In genomic region chr4:88792268-88792781, GRCh38 we compare ENCODE assay signal across 8 cellular contexts.
A peak's percentile ranks its signal among the peaks of the same experiment; 100 is the strongest.
DNase-seq lines count a peak whose midpoint lies in the region; ATAC-seq, FAIRE-seq and TF ChIP-seq lines count a peak whose summit lies in the region.

No MANE protein-coding gene starts in this region.

- no peak overlapping the region for H3K4me3 ChIP-seq in A549
- no peak overlapping the region for H3K4me3 ChIP-seq in body of pancreas
- H3K4me3 ChIP-seq in osteoblast (ENCODE audit: insufficient read depth, low read length): no peak overlapping the region

- intact Hi-C loops in body of pancreas (cut with DNase I): no loop called here

- no peak for FAIRE-seq in A549 (lab: Jason Lieb, UNC)
- FAIRE-seq in GM19239 (lab: Jason Lieb, UNC): peak; percentile 72

- ATAC-seq in A549 (peak; percentile 68 to 78; a peak in 5 of 6 replicates), HG03354 (IDR thresholded peaks at IDR 0.05; ENCODE audit: poor library complexity, severe bottlenecking, unreplicated experiment) (peak; percentile 92), body of pancreas (peak; percentile 69), GM19035 (IDR thresholded peaks at IDR 0.05; ENCODE audit: unreplicated experiment) (no peak)

- WGBS in A549 (ENCODE audit: missing lambda C conversion rate): 27% methylated on average over 1 of the region's 1 CpG
- WGBS in body of pancreas, 2 donors: 40 to 56% methylated on average over 1 of the region's 1 CpG

- peak overlapping the region; percentile 50; the same call in 2 of the 3 replicates for H3K4me2 ChIP-seq in A549
- peak overlapping the region; percentile 20 for H3K4me2 ChIP-seq in osteoblast (ENCODE audit: insufficient read depth, low read length)

- H3K4me1 ChIP-seq in A549: peaks cover 14% of the 10 kb centered on the region
- H3K4me1 ChIP-seq in body of pancreas: peaks cover 12% of the 10 kb centered on the region
- peaks cover 24% of the 10 kb centered on the region for H3K4me1 ChIP-seq in osteoblast (ENCODE audit: insufficient read depth, low read length)

- POLR2A ChIA-PET in A549 (lab: Yijun Ruan, JAX): interaction anchor here (1.1 kb wide), 1 partner anchor 269 kb away, joined by 3 read pairs; the partner anchor contains the start of gene PYURF

- no peak for TF ChIP-seq EP300 in A549 (IDR thresholded peaks at IDR 0.05)

- no peak for TF ChIP-seq RAD21 in A549 (conservative IDR thresholded peaks at IDR 0.05 in 1 of 2, IDR thresholded peaks at IDR 0.05 in 1 of 2)

- TF ChIP-seq POLR2A in A549 (IDR thresholded peaks at IDR 0.05; ENCODE audit: low read length): no peak
- no peak for TF ChIP-seq POLR2A in body of pancreas (IDR thresholded peaks at IDR 0.05)

- DNase-seq in A549 (ENCODE audit: low read depth in 1 of 2, low spot score in 1 of 2) (peak; percentile 5 to 9), GM19239 (ENCODE audit: insufficient read length, low spot score) (no peak), body of pancreas (no peak), osteoblast (ENCODE audit: insufficient read length, low spot score, missing footprints) (peak; percentile 53), DMS 273 treated with DMSO at 0.1 percent for 48 hours (lab: John Stamatoyannopoulos, UW) (no peak), cerebellar cortex (ENCODE audit: low spot score) (no peak)

- CTCF ChIA-PET in A549 (lab: Yijun Ruan, JAX): interaction anchor here (1.7 kb wide), 1 partner anchor 253 kb away, joined by 3 read pairs; no protein-coding TSS in a partner anchor

- H3K36me3 ChIP-seq in body of pancreas (replicated peaks in 1 of 2; ENCODE audit: insufficient read depth in 1 of 2, low read depth in 2 of 2) (peaks cover 0 to under 1% of the 10 kb centered on the region in 2 donors), osteoblast (ENCODE audit: insufficient read depth, low read length) (peaks cover 4% of the 10 kb centered on the region)

- H3K27me3 ChIP-seq in body of pancreas (no peaks in the 10 kb centered on the region), osteoblast (ENCODE audit: insufficient read depth, low read length) (no peaks in the 10 kb centered on the region)

- no peaks in the 10 kb centered on the region for H3K79me2 ChIP-seq in osteoblast (ENCODE audit: insufficient read depth, low read length)

- no peaks in the 10 kb centered on the region for H4K20me1 ChIP-seq in osteoblast (ENCODE audit: insufficient read depth, low read length)

- H2AFZ ChIP-seq in osteoblast (ENCODE audit: low read length): no peak overlapping the region

- TF ChIP-seq CTCF in A549 (IDR thresholded peaks at IDR 0.05) (no peak), body of pancreas (IDR thresholded peaks at IDR 0.05) (no peak), osteoblast (IDR thresholded peaks at IDR 0.05; ENCODE audit: extremely low read depth, low read depth, low read length) (no peak)

- H3K27ac ChIP-seq in A549 (peak overlapping the region in 1 of 2 experiments; percentile 11; a peak in 1 of 6 replicates), body of pancreas (peak overlapping the region; percentile 13 to 37 (median 25)), osteoblast (ENCODE audit: low read depth, low read length) (peak overlapping the region; percentile 70)

- H3K9me3 ChIP-seq in A549: no peaks in the 10 kb centered on the region; the same call in 2 of the 3 replicates
- H3K9me3 ChIP-seq in body of pancreas: no peaks in the 10 kb centered on the region
- no peaks in the 10 kb centered on the region for H3K9me3 ChIP-seq in osteoblast (ENCODE audit: low read depth, low read length)

TF ChIP-seq in A549, 52 proteins besides CTCF, POLR2A, EP300 and RAD21:
- no peak for TF ChIP-seq CHD2 (IDR thresholded peaks at IDR 0.05; ENCODE audit: low read length, partially characterized antibody)
- no peak for TF ChIP-seq SMC3 (IDR thresholded peaks at IDR 0.05)
- TF ChIP-seq MAZ (IDR thresholded peaks at IDR 0.05; ENCODE audit: borderline replicate concordance, low read depth, low read length): no peak
- TF ChIP-seq FOSL2 (IDR thresholded peaks at IDR 0.05): no peak
- no peak for TF ChIP-seq FOSL2 (CRISPR knock-in tag; IDR thresholded peaks at IDR 0.05)
- TF ChIP-seq HDAC2 (IDR thresholded peaks at IDR 0.05): no peak
- TF ChIP-seq BCL3 (IDR thresholded peaks at IDR 0.05): no peak
- TF ChIP-seq NR3C1 (IDR thresholded peaks at IDR 0.05): no peak
- TF ChIP-seq MAFK (IDR thresholded peaks at IDR 0.05; ENCODE audit: partially characterized antibody): no peak
- no peak for TF ChIP-seq HEYL (CRISPR knock-in tag; IDR thresholded peaks at IDR 0.05)
- no peak for TF ChIP-seq ZNF302 (CRISPR knock-in tag; IDR thresholded peaks at IDR 0.05)
- TF ChIP-seq GATA3 (IDR thresholded peaks at IDR 0.05; ENCODE audit: borderline replicate concordance): no peak
- no peak for TF ChIP-seq FOSB (CRISPR knock-in tag; IDR thresholded peaks at IDR 0.05)
- TF ChIP-seq RARB (CRISPR knock-in tag; IDR thresholded peaks at IDR 0.05): no peak
- no peak for TF ChIP-seq CBX8 (IDR thresholded peaks at IDR 0.05)
- TF ChIP-seq, protein P1, sequence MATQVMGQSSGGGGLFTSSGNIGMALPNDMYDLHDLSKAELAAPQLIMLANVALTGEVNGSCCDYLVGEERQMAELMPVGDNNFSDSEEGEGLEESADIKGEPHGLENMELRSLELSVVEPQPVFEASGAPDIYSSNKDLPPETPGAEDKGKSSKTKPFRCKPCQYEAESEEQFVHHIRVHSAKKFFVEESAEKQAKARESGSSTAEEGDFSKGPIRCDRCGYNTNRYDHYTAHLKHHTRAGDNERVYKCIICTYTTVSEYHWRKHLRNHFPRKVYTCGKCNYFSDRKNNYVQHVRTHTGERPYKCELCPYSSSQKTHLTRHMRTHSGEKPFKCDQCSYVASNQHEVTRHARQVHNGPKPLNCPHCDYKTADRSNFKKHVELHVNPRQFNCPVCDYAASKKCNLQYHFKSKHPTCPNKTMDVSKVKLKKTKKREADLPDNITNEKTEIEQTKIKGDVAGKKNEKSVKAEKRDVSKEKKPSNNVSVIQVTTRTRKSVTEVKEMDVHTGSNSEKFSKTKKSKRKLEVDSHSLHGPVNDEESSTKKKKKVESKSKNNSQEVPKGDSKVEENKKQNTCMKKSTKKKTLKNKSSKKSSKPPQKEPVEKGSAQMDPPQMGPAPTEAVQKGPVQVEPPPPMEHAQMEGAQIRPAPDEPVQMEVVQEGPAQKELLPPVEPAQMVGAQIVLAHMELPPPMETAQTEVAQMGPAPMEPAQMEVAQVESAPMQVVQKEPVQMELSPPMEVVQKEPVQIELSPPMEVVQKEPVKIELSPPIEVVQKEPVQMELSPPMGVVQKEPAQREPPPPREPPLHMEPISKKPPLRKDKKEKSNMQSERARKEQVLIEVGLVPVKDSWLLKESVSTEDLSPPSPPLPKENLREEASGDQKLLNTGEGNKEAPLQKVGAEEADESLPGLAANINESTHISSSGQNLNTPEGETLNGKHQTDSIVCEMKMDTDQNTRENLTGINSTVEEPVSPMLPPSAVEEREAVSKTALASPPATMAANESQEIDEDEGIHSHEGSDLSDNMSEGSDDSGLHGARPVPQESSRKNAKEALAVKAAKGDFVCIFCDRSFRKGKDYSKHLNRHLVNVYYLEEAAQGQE (IDR thresholded peaks at IDR 0.05): no peak
TF ChIP-seq in A549: peak in this region for 0.

Comparison
In these comparisons a context has a peak if more than half of its experiments do, and no peak if none do; other contexts are left out.
1. DNase-seq: peak in A549 (2 of 2) and osteoblast (single experiment); none in GM19239 (single experiment), body of pancreas (0 of 4), DMS 273 treated with DMSO at 0.1 percent for 48 hours (single experiment) and cerebellar cortex (single experiment).